34 cellular contexts compared by ENCODE assay signal in the genomic region with DNA sequence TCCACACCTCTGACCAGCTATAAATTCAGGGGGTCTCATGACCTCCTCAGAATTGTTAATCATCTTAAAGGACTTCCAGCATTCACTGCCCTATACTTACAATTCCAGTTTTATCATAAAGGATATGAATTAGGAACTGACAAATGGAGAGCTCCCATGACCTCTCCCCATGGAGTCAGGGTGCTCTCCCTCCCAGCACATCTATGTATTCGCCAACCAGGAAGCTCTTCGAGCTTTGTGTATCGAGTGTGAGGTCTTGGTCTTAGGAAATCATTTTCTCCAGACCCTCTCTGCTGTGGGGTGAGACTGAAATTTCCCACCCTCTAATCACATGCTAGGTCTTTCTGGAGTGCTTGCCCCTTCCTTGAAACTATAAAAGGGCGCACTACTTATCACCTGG.
"Had no signal": no experiment of that assay in that cellular context is flagged by ENCODE, and none has a peak within 500 bp of the region (broad histone marks: within the 10 kb centered on the region; RNA-seq: fewer than 3 reads in every experiment).

No MANE protein-coding gene starts in this region.

- DNase-seq: Karpas-422, Kasumi-1, MG63, MM.1S, MV-4-11, NCI-H1048, NCI-H1092, NCI-H1092 treated with DMSO at 0.1 percent for 48 hours, NCI-H1105, NCI-H1105 treated with DMSO at 0.1 percent for 48 hours, NCI-H1417 treated with DMSO at 0.1 percent for 48 hours, NCI-H1436, NCI-H1436 treated with DMSO at 0.1 percent for 48 hours, NCI-H146, NCI-H1694, NCI-H1694 treated with DMSO at 0.1 percent for 48 hours, NCI-H187, NCI-H187 treated with DMSO at 0.1 percent for 48 hours, NCI-H1930, NCI-H2029, NCI-H2029 treated with DMSO at 0.1 percent for 48 hours, NCI-H2081, NCI-H2081 treated with DMSO at 0.1 percent for 48 hours, NCI-H2107, NCI-H2171, NCI-H2171 treated with DMSO at 0.1 percent for 48 hours, NCI-H2227 treated with DMSO at 0.1 percent for 48 hours, NCI-H226, NCI-H345, NCI-H446, NCI-H446 treated with DMSO at 0.1 percent for 48 hours, NCI-H510A, NCI-H510A treated with DMSO at 0.1 percent for 48 hours had no signal

- H3K27ac ChIP-seq: KMS-11 had no signal

- H3K4me2 ChIP-seq: KMS-11 had no signal

- H3K9me3 ChIP-seq: MG63 had no signal

- H3K27me3 ChIP-seq: MG63 had no signal

- H3K4me3 ChIP-seq: MG63 had no signal

- H3K36me3 ChIP-seq: MG63 had no signal
